1 cellular context compared by ENCODE assay signal in genomic region chr11:3865388-3866193, GRCh38.
TF ChIP-seq lines count a peak whose summit lies in the region.

No MANE protein-coding gene starts in this region.

TF ChIP-seq in K562, 482 proteins besides CTCF, POLR2A, EP300 and RAD21 (continued from another document and continues in another):
- 0 out of 2 replicates have a peak, but pooled peaks have one; percentile 26 for TF ChIP-seq POLR2AphosphoS5 (IDR thresholded peaks at IDR 0.05; ENCODE audit: control insufficient read depth, insufficient read depth, low read depth, low read length)
- TF ChIP-seq KLF10 (CRISPR knock-in tag; IDR thresholded peaks at IDR 0.05) = no peak
- no peak for TF ChIP-seq KAT2B (IDR thresholded peaks at IDR 0.05; ENCODE audit: low read depth, low read length)
- TF ChIP-seq ZNF584 (CRISPR knock-in tag; IDR thresholded peaks at IDR 0.05; ENCODE audit: low read depth) = peak; percentile 59; the same call in 1 of the 2 replicates
- TF ChIP-seq NFIC (IDR thresholded peaks at IDR 0.05) = peak; percentile 25
- TF ChIP-seq, protein P1, sequence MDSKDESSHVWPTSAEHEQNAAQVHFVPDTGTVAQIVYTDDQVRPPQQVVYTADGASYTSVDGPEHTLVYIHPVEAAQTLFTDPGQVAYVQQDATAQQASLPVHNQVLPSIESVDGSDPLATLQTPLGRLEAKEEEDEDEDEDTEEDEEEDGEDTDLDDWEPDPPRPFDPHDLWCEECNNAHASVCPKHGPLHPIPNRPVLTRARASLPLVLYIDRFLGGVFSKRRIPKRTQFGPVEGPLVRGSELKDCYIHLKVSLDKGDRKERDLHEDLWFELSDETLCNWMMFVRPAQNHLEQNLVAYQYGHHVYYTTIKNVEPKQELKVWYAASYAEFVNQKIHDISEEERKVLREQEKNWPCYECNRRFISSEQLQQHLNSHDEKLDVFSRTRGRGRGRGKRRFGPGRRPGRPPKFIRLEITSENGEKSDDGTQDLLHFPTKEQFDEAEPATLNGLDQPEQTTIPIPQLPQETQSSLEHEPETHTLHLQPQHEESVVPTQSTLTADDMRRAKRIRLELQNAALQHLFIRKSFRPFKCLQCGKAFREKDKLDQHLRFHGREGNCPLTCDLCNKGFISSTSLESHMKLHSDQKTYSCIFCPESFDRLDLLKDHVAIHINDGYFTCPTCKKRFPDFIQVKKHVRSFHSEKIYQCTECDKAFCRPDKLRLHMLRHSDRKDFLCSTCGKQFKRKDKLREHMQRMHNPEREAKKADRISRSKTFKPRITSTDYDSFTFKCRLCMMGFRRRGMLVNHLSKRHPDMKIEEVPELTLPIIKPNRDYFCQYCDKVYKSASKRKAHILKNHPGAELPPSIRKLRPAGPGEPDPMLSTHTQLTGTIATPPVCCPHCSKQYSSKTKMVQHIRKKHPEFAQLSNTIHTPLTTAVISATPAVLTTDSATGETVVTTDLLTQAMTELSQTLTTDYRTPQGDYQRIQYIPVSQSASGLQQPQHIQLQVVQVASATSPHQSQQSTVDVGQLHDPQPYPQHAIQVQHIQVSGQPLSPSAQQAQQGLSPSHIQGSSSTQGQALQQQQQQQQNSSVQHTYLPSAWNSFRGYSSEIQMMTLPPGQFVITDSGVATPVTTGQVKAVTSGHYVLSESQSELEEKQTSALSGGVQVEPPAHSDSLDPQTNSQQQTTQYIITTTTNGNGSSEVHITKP (IDR thresholded peaks at IDR 0.05; ENCODE audit: partially characterized antibody) = peak; percentile 8
- no peak; the same call in none of the 2 replicates for TF ChIP-seq CXXC5 (CRISPR knock-in tag; IDR thresholded peaks at IDR 0.05)
- no peak for TF ChIP-seq ESRRB (CRISPR knock-in tag; IDR thresholded peaks at IDR 0.05; ENCODE audit: borderline replicate concordance)
- TF ChIP-seq CC2D1A (IDR thresholded peaks at IDR 0.05) = no peak
- TF ChIP-seq ZNF780A (CRISPR knock-in tag; IDR thresholded peaks at IDR 0.05) = no peak
- no peak for TF ChIP-seq HNRNPLL (IDR thresholded peaks at IDR 0.05; ENCODE audit: low read depth, low read length, poor library complexity, severe bottlenecking)
- TF ChIP-seq, protein P2, sequence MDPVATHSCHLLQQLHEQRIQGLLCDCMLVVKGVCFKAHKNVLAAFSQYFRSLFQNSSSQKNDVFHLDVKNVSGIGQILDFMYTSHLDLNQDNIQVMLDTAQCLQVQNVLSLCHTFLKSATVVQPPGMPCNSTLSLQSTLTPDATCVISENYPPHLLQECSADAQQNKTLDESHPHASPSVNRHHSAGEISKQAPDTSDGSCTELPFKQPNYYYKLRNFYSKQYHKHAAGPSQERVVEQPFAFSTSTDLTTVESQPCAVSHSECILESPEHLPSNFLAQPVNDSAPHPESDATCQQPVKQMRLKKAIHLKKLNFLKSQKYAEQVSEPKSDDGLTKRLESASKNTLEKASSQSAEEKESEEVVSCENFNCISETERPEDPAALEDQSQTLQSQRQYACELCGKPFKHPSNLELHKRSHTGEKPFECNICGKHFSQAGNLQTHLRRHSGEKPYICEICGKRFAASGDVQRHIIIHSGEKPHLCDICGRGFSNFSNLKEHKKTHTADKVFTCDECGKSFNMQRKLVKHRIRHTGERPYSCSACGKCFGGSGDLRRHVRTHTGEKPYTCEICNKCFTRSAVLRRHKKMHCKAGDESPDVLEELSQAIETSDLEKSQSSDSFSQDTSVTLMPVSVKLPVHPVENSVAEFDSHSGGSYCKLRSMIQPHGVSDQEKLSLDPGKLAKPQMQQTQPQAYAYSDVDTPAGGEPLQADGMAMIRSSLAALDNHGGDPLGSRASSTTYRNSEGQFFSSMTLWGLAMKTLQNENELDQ (CRISPR knock-in tag; IDR thresholded peaks at IDR 0.05; ENCODE audit: borderline replicate concordance) = no peak
- TF ChIP-seq SRSF7 (optimal IDR thresholded peaks at IDR 0.05; ENCODE audit: low read depth, low read length) = no peak
- TF ChIP-seq, protein P3, sequence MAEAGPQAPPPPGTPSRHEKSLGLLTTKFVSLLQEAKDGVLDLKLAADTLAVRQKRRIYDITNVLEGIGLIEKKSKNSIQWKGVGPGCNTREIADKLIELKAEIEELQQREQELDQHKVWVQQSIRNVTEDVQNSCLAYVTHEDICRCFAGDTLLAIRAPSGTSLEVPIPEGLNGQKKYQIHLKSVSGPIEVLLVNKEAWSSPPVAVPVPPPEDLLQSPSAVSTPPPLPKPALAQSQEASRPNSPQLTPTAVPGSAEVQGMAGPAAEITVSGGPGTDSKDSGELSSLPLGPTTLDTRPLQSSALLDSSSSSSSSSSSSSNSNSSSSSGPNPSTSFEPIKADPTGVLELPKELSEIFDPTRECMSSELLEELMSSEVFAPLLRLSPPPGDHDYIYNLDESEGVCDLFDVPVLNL (CRISPR knock-in tag; IDR thresholded peaks at IDR 0.05; ENCODE audit: low read depth) = no peak
- no peak for TF ChIP-seq ZBTB11 (CRISPR knock-in tag; IDR thresholded peaks at IDR 0.05)
- no peak for TF ChIP-seq VEZF1 (CRISPR knock-in tag; IDR thresholded peaks at IDR 0.05)
- peak; percentile 11 for TF ChIP-seq MTA1 (IDR thresholded peaks at IDR 0.05; ENCODE audit: borderline replicate concordance)
- TF ChIP-seq ZNF583 (CRISPR knock-in tag; IDR thresholded peaks at IDR 0.05) = 0 out of 2 replicates have a peak, but pooled peaks have one; percentile 66
- peak; percentile 77; the same call in 1 of the 2 replicates for TF ChIP-seq SMARCE1 (IDR thresholded peaks at IDR 0.05)
- TF ChIP-seq ZSCAN32 (CRISPR knock-in tag; IDR thresholded peaks at IDR 0.05) = no peak
- no peak for TF ChIP-seq PCBP2 (IDR thresholded peaks at IDR 0.05; ENCODE audit: low read depth, low read length, poor library complexity, severe bottlenecking)
- TF ChIP-seq DMBX1 (CRISPR knock-in tag; IDR thresholded peaks at IDR 0.05; ENCODE audit: borderline replicate concordance) = peak; percentile 90; the same call in 1 of the 2 replicates
- TF ChIP-seq GMEB1 (CRISPR knock-in tag; IDR thresholded peaks at IDR 0.05) = no peak
- TF ChIP-seq ZKSCAN8 (CRISPR knock-in tag; IDR thresholded peaks at IDR 0.05) = peak; percentile 93
- TF ChIP-seq STAT5B (CRISPR knock-in tag; IDR thresholded peaks at IDR 0.05) = no peak
- no peak for TF ChIP-seq MTF1 (CRISPR knock-in tag; IDR thresholded peaks at IDR 0.05; ENCODE audit: borderline replicate concordance)
- 0 out of 2 replicates have a peak, but pooled peaks have one; percentile 57 for TF ChIP-seq ZNF311 (CRISPR knock-in tag; IDR thresholded peaks at IDR 0.05)
- TF ChIP-seq TFAP4 (CRISPR knock-in tag; IDR thresholded peaks at IDR 0.05; ENCODE audit: borderline replicate concordance) = 0 out of 2 replicates have a peak, but pooled peaks have one; percentile 13
- TF ChIP-seq GATA2 (CRISPR knock-in tag; IDR thresholded peaks at IDR 0.05) = no peak; the same call in 1 of the 2 replicates
- no peak for TF ChIP-seq ATF6 (CRISPR knock-in tag; IDR thresholded peaks at IDR 0.05)
- no peak for TF ChIP-seq FOXA1 (IDR thresholded peaks at IDR 0.05; ENCODE audit: borderline replicate concordance)
- TF ChIP-seq, protein P4, sequence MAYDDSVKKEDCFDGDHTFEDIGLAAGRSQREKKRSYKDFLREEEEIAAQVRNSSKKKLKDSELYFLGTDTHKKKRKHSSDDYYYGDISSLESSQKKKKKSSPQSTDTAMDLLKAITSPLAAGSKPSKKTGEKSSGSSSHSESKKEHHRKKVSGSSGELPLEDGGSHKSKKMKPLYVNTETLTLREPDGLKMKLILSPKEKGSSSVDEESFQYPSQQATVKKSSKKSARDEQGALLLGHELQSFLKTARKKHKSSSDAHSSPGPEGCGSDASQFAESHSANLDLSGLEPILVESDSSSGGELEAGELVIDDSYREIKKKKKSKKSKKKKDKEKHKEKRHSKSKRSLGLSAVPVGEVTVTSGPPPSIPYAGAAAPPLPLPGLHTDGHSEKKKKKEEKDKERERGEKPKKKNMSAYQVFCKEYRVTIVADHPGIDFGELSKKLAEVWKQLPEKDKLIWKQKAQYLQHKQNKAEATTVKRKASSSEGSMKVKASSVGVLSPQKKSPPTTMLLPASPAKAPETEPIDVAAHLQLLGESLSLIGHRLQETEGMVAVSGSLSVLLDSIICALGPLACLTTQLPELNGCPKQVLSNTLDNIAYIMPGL (CRISPR knock-in tag; IDR thresholded peaks at IDR 0.05) = no peak
- TF ChIP-seq, protein P5, sequence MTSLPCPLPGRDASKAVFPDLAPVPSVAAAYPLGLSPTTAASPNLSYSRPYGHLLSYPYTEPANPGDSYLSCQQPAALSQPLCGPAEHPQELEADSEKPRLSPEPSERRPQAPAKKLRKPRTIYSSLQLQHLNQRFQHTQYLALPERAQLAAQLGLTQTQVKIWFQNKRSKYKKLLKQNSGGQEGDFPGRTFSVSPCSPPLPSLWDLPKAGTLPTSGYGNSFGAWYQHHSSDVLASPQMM (CRISPR knock-in tag; IDR thresholded peaks at IDR 0.05) = no peak
- TF ChIP-seq BDP1 (IDR thresholded peaks at IDR 0.05; ENCODE audit: insufficient read depth, insufficient read length) = no peak
- TF ChIP-seq, protein P6, sequence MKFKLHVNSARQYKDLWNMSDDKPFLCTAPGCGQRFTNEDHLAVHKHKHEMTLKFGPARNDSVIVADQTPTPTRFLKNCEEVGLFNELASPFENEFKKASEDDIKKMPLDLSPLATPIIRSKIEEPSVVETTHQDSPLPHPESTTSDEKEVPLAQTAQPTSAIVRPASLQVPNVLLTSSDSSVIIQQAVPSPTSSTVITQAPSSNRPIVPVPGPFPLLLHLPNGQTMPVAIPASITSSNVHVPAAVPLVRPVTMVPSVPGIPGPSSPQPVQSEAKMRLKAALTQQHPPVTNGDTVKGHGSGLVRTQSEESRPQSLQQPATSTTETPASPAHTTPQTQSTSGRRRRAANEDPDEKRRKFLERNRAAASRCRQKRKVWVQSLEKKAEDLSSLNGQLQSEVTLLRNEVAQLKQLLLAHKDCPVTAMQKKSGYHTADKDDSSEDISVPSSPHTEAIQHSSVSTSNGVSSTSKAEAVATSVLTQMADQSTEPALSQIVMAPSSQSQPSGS (CRISPR knock-in tag; IDR thresholded peaks at IDR 0.05) = no peak
- TF ChIP-seq RFX1 (IDR thresholded peaks at IDR 0.05) = no peak
- TF ChIP-seq NCOA4 (IDR thresholded peaks at IDR 0.05; ENCODE audit: partially characterized antibody) = no peak
